Comparison of ENCODE assay signal across 29 cellular contexts in the genomic region with DNA sequence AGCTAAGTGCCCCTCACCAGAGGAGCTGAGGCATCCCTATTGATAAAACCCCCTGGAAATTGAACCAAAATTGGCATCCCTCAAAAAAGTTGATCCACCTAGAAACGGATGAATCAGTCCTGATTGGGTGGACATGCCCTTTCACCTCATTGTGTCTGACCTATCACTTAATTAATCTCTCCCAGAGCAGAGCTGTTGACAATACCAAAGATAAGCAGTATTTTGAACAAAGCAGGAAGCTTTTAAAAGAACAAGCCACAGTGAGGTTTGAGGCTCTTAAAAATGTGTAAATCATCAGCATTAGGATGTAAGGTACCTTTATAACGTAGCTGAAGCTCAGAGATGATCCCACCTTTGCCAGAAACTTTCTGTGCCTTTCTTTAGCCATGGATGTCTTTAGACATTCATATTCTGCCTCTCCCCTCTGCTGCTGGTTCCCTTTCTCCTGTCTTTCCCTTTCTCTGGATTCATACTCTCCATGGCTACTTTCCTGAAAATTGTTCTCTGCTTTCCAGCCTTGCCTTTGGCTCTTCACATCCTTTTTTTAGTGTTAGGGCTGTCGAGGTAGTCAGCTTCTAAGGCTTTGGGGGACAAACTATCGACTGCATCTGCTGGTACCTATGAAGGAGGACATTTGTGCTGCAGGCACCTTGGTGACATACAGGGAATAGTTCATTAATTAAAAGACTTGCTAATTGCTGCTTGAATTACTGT. TPM values are rescaled to one million over a fixed set of nuclear protein-coding genes. Genes with fewer than 3 reads are reported as not detected.
"Had no signal": no experiment of that assay in that cellular context is flagged by ENCODE, and none has a peak within 500 bp of the region (broad histone marks: within the 10 kb centered on the region; RNA-seq: fewer than 3 reads in every experiment).

No MANE protein-coding gene starts in this region.

- H3K9me3 ChIP-seq: breast epithelium, heart right ventricle, lower lobe of right lung, spleen, thoracic aorta had no signal

- ATAC-seq: activated CD8-positive, alpha-beta T cell treated with anti-CD3 and anti-CD28 coated beads for 36 hours; activated T-cell treated with anti-CD3 and anti-CD28 coated beads, Interleukin-2, amount 50 U/mL, for 4 hours; activated T-helper 17 cell treated with anti-CD3 and anti-CD28 coated beads, Interleukin-2, amount 50 U/mL, for 72 hours; esophagus mucosa; heart right ventricle; lower lobe of right lung; natural killer cell; right cardiac atrium; stimulated activated naive CD8-positive, alpha-beta T cell treated with anti-CD3 and anti-CD28 coated beads, Interleukin-15, Interleukin-2, amounts not matched to agents 100 U/mL and 50 U/mL, for 24 hours; WTC11 had no signal

- H3K4me3 ChIP-seq: breast epithelium, heart right ventricle, lower lobe of right lung, spleen, thoracic aorta had no signal

- FAIRE-seq: astrocyte, urothelium cell line had no signal

- H3K27ac ChIP-seq: breast epithelium, heart right ventricle, lower lobe of right lung, spleen, thoracic aorta had no signal

- DNase-seq: activated CD4-positive, alpha-beta T cell treated with anti-CD3 and anti-CD28 coated beads, Interleukin-2, amount 50 U/mL, for 1 hour; activated CD8-positive, alpha-beta T cell treated with anti-CD3 and anti-CD28 coated beads for 36 hours; activated gamma-delta T cell treated with Interleukin-2 at 50 U/mL for 16 hours; activated naive CD4-positive, alpha-beta T cell treated with anti-CD3 and anti-CD28 coated beads, Interleukin-2, amount 50 U/mL, for 16 hours; activated T-cell treated with anti-CD3 and anti-CD28 coated beads, Interleukin-2, amount 50 U/mL, for 4 hours; amniotic stem cell; central memory CD4-positive, alpha-beta T cell; foreskin melanocyte; heart right ventricle; lower lobe of right lung; mesenchymal stem cell; natural killer cell; posterior cingulate gyrus; right cardiac atrium; spleen; stimulated activated CD4-positive, alpha-beta T cell treated with anti-CD3 and anti-CD28 coated beads, Interleukin-2, amount 100 ng/mL, for 48 hours; stimulated activated naive CD8-positive, alpha-beta T cell treated with anti-CD3 and anti-CD28 coated beads, Interleukin-15, Interleukin-2, amounts not matched to agents 100 U/mL and 50 U/mL, for 24 hours; trophoblast cell had no signal

- H3K36me3 ChIP-seq: breast epithelium, heart right ventricle, lower lobe of right lung, spleen, thoracic aorta had no signal

RNA-seq across cellular contexts. Expression of gene LHX2, which starts 7.8 kb away (rescaled TPM):
- total RNA-seq: activated CD8-positive, alpha-beta T cell treated with anti-CD3 and anti-CD28 coated beads for 36 hours; activated T-helper 17 cell treated with anti-CD3 and anti-CD28 coated beads, Interleukin-2, amount 50 U/mL, for 72 hours; breast epithelium; esophagus mucosa; glomerular endothelial cell; kidney epithelial cell; lower lobe of right lung; mononuclear cell; natural killer cell; osteoblast; thoracic aorta had no signal
